In genomic region chr11:10728779-10729472, GRCh38 we compare ENCODE assay signal across 12 cellular contexts. TPM values are rescaled to one million over a fixed set of nuclear protein-coding genes. Genes with fewer than 3 reads are reported as not detected.
DNase-seq lines count a peak whose midpoint lies in the region; ATAC-seq and TF ChIP-seq lines count a peak whose summit lies in the region.
"Had no signal": no experiment of that assay in that cellular context is flagged by ENCODE, and none has a peak within 500 bp of the region (broad histone marks: within the 10 kb centered on the region; RNA-seq: fewer than 3 reads in every experiment).

No MANE protein-coding gene starts in this region.

- H3K4me3 ChIP-seq in GM23338 (peak overlapping the region; percentile 68), adipocyte (ENCODE audit: low read length) (no peak overlapping the region), iPS-18c (ENCODE audit: insufficient read depth, low read depth, low read length) (peak overlapping the region; percentile 55; the same call in 1 of the 2 replicates), skeletal muscle cell (ENCODE audit: low read depth, low read length) (peak overlapping the region; percentile 20), MM.1S (ENCODE audit: low read length) (no peak overlapping the region)
- H3K4me3 ChIP-seq: mucosa of descending colon had no signal

- H3K4me1 ChIP-seq in GM23338 (ENCODE audit: insufficient read depth) (peaks cover 6% of the 10 kb centered on the region), adipocyte (ENCODE audit: control insufficient read depth, insufficient read depth, low read length) (peaks cover 38% of the 10 kb centered on the region), MM.1S (ENCODE audit: low read length) (no peaks in the 10 kb centered on the region)

- H3K36me3 ChIP-seq in GM23338 (ENCODE audit: insufficient read depth) (no peaks in the 10 kb centered on the region), adipocyte (ENCODE audit: control insufficient read depth, insufficient read depth, low read length, severe bottlenecking) (no peaks in the 10 kb centered on the region), MM.1S (replicated peaks; ENCODE audit: insufficient read depth, low read length) (no peaks in the 10 kb centered on the region)

- peak overlapping the region; percentile 80 for H3K4me3 Mint-ChIP-seq in GM23338
- H3K4me3 Mint-ChIP-seq in activated CD4-positive, alpha-beta T cell treated with anti-CD3 and anti-CD28 coated beads, Interleukin-2, amount 10 ng/mL, durations not matched to agents 7 days and 5 days, result no peak overlapping the region
- H3K4me3 Mint-ChIP-seq: activated T-cell treated with anti-CD3 and anti-CD28 coated beads, Interleukin-2, amount 50 U/mL, for 24 hours; CD8-positive, alpha-beta T cell had no signal

- no peaks in the 10 kb centered on the region for H3K27me3 ChIP-seq in GM23338 (ENCODE audit: insufficient read depth)
- no peaks in the 10 kb centered on the region for H3K27me3 ChIP-seq in adipocyte (replicated peaks; ENCODE audit: control insufficient read depth, insufficient read depth, low read length)
- no peaks in the 10 kb centered on the region for H3K27me3 ChIP-seq in MM.1S (replicated peaks; ENCODE audit: insufficient read depth, low read length)

- no peaks in the 10 kb centered on the region for H4K20me1 ChIP-seq in GM23338 (replicated peaks; ENCODE audit: insufficient read depth)
- H4K20me1 ChIP-seq in MM.1S (ENCODE audit: insufficient read depth, low read length), result no peaks in the 10 kb centered on the region

- POLR2A ChIA-PET in activated CD4-positive, alpha-beta T cell treated with anti-CD3 and anti-CD28 coated beads, Interleukin-2, amount 10 ng/mL, durations not matched to agents 7 days and 5 days (lab: Charles Lee), result no interaction called here

- H3K9me3 ChIP-seq in adipocyte (ENCODE audit: control insufficient read depth, low read length) (peaks cover 8% of the 10 kb centered on the region), iPS-18c (ENCODE audit: control insufficient read depth, insufficient read depth, low read length) (no peaks in the 10 kb centered on the region), MM.1S (replicated peaks; ENCODE audit: insufficient read depth, low read length) (no peaks in the 10 kb centered on the region)
- H3K9me3 ChIP-seq: mucosa of descending colon had no signal

- H2AFZ ChIP-seq in GM23338 (peak overlapping the region; percentile 94), MM.1S (ENCODE audit: low read length) (no peak overlapping the region)

- H3K79me2 ChIP-seq in GM23338 (replicated peaks; ENCODE audit: insufficient read depth) (no peaks in the 10 kb centered on the region), MM.1S (ENCODE audit: low read length) (no peaks in the 10 kb centered on the region)

- no peaks in the 10 kb centered on the region for H3F3A ChIP-seq in GM23338 (replicated peaks; ENCODE audit: low read depth)
- H3F3A ChIP-seq in MM.1S (ENCODE audit: insufficient read depth, low read length), result no peaks in the 10 kb centered on the region

- no peak for TF ChIP-seq CTCF in GM23338 (conservative IDR thresholded peaks at IDR 0.05; ENCODE audit: low read depth in 2 of 2)
- no peak for TF ChIP-seq CTCF in MM.1S (IDR thresholded peaks at IDR 0.05; ENCODE audit: low read length)

- H3K36me3 Mint-ChIP-seq in GM23338 (ENCODE audit: low read depth), result no peaks in the 10 kb centered on the region; the same call in 2 of the 3 replicates
- H3K36me3 Mint-ChIP-seq in activated CD4-positive, alpha-beta T cell treated with anti-CD3 and anti-CD28 coated beads, Interleukin-2, amount 10 ng/mL, durations not matched to agents 7 days and 5 days (ENCODE audit: low read depth), result peaks cover 2% of the 10 kb centered on the region
- H3K36me3 Mint-ChIP-seq: CD8-positive, alpha-beta T cell had no signal

- peak overlapping the region; percentile 84 for H3K4me2 ChIP-seq in GM23338
- no peak overlapping the region for H3K4me2 ChIP-seq in MM.1S (ENCODE audit: low read depth, low read length)

- CTCF ChIA-PET in activated CD4-positive, alpha-beta T cell treated with anti-CD3 and anti-CD28 coated beads, Interleukin-2, amount 10 ng/mL, durations not matched to agents 7 days and 5 days (lab: Charles Lee), result interaction anchor here (1.2 kb wide), 1 partner anchor 188 kb away, joined by 3 read pairs; the partner anchor contains the start of gene RNF141

- no peak overlapping the region for H3K27ac Mint-ChIP-seq in GM23338
- H3K27ac Mint-ChIP-seq in activated CD4-positive, alpha-beta T cell treated with anti-CD3 and anti-CD28 coated beads, Interleukin-2, amount 10 ng/mL, durations not matched to agents 7 days and 5 days, result no peak overlapping the region
- H3K27ac Mint-ChIP-seq: activated T-cell treated with anti-CD3 and anti-CD28 coated beads, Interleukin-2, amount 50 U/mL, for 24 hours; CD8-positive, alpha-beta T cell had no signal

- peaks cover 11% of the 10 kb centered on the region for H3K27me3 Mint-ChIP-seq in GM23338 (ENCODE audit: insufficient read depth, low read depth, poor library complexity)
- H3K27me3 Mint-ChIP-seq in activated CD4-positive, alpha-beta T cell treated with anti-CD3 and anti-CD28 coated beads, Interleukin-2, amount 10 ng/mL, durations not matched to agents 7 days and 5 days, result peaks cover 24% of the 10 kb centered on the region

- peak; percentile 97 for ATAC-seq in GM23338
- no peak for ATAC-seq in GM19395 (IDR thresholded peaks at IDR 0.05; ENCODE audit: unreplicated experiment)
- ATAC-seq: CD8-positive, alpha-beta T cell; mucosa of descending colon had no signal

- no peaks in the 10 kb centered on the region for H3K9me2 ChIP-seq in GM23338 (ENCODE audit: insufficient read depth)
- no peaks in the 10 kb centered on the region for H3K9me2 ChIP-seq in MM.1S (replicated peaks; ENCODE audit: insufficient read depth, low read length)

- peak overlapping the region; percentile 72 for H3K9ac ChIP-seq in adipocyte (ENCODE audit: low read length)
- no peak overlapping the region for H3K9ac ChIP-seq in MM.1S (ENCODE audit: low read length)

- H3K4me1 Mint-ChIP-seq in GM23338, result peaks cover 3% of the 10 kb centered on the region
- peaks cover 17% of the 10 kb centered on the region for H3K4me1 Mint-ChIP-seq in activated CD4-positive, alpha-beta T cell treated with anti-CD3 and anti-CD28 coated beads, Interleukin-2, amount 10 ng/mL, durations not matched to agents 7 days and 5 days

- H3K9me3 Mint-ChIP-seq in GM23338, result no peaks in the 10 kb centered on the region
- no peaks in the 10 kb centered on the region for H3K9me3 Mint-ChIP-seq in activated CD4-positive, alpha-beta T cell treated with anti-CD3 and anti-CD28 coated beads, Interleukin-2, amount 10 ng/mL, durations not matched to agents 7 days and 5 days
- H3K9me3 Mint-ChIP-seq: activated T-cell treated with anti-CD3 and anti-CD28 coated beads, Interleukin-2, amount 50 U/mL, for 24 hours; CD8-positive, alpha-beta T cell had no signal

- no peak overlapping the region for H3K27ac ChIP-seq in GM23338 (ENCODE audit: low read depth)
- no peak overlapping the region for H3K27ac ChIP-seq in MM.1S (ENCODE audit: low read length)

- peak; percentile 89 for DNase-seq in GM23338 (ENCODE audit: low spot score)
- peak; percentile 67 for DNase-seq in adipocyte (ENCODE audit: low read depth)
- no peak for DNase-seq in skeletal muscle cell (ENCODE audit: low read depth)
- no peak for DNase-seq in MM.1S
- no peak for DNase-seq in activated CD4-positive, alpha-beta T cell treated with anti-CD3 and anti-CD28 coated beads, Interleukin-2, amount 10 ng/mL, durations not matched to agents 7 days and 5 days
- DNase-seq in stimulated activated CD4-positive, alpha-beta T cell treated with anti-CD3 and anti-CD28 coated beads, Interleukin-4, amount 100 ng/mL, for 24 hours, result no peak
- DNase-seq: activated T-cell treated with anti-CD3 and anti-CD28 coated beads, Interleukin-2, amount 50 U/mL, for 24 hours; CD8-positive, alpha-beta T cell; mucosa of descending colon; NCI-H1694 treated with DMSO at 0.1 percent for 48 hours had no signal

TF ChIP-seq in GM23338, 12 proteins besides CTCF, POLR2A, EP300 and RAD21 (continues in another document):
- no peak for TF ChIP-seq STAT1 (IDR thresholded peaks at IDR 0.05; ENCODE audit: unreplicated experiment)
- TF ChIP-seq, protein P1, sequence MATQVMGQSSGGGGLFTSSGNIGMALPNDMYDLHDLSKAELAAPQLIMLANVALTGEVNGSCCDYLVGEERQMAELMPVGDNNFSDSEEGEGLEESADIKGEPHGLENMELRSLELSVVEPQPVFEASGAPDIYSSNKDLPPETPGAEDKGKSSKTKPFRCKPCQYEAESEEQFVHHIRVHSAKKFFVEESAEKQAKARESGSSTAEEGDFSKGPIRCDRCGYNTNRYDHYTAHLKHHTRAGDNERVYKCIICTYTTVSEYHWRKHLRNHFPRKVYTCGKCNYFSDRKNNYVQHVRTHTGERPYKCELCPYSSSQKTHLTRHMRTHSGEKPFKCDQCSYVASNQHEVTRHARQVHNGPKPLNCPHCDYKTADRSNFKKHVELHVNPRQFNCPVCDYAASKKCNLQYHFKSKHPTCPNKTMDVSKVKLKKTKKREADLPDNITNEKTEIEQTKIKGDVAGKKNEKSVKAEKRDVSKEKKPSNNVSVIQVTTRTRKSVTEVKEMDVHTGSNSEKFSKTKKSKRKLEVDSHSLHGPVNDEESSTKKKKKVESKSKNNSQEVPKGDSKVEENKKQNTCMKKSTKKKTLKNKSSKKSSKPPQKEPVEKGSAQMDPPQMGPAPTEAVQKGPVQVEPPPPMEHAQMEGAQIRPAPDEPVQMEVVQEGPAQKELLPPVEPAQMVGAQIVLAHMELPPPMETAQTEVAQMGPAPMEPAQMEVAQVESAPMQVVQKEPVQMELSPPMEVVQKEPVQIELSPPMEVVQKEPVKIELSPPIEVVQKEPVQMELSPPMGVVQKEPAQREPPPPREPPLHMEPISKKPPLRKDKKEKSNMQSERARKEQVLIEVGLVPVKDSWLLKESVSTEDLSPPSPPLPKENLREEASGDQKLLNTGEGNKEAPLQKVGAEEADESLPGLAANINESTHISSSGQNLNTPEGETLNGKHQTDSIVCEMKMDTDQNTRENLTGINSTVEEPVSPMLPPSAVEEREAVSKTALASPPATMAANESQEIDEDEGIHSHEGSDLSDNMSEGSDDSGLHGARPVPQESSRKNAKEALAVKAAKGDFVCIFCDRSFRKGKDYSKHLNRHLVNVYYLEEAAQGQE (IDR thresholded peaks at IDR 0.05; ENCODE audit: unreplicated experiment), result no peak
- TF ChIP-seq ZNF114 (CRISPR knock-in tag; IDR thresholded peaks at IDR 0.05), result no peak
- peak; percentile 77 for TF ChIP-seq POLR2AphosphoS5 (IDR thresholded peaks at IDR 0.05; ENCODE audit: low read depth)
- TF ChIP-seq EZH2 (IDR thresholded peaks at IDR 0.05; ENCODE audit: low read depth, unreplicated experiment), result no peak

RNA-seq across cellular contexts. Expression of gene CTR9, which starts 22.1 kb away (rescaled TPM):
- total RNA-seq in GM23338 (2014; rRNA removed; shearing (Covaris generic)), result 32.7 and 33.3 TPM in 2 replicates
- 25.1 and 29.0 TPM in 2 replicates for polyA plus RNA-seq in GM23338 (2016; fragmentation: Nextera tagmentation; extraction: Ambion mirVana)
- total RNA-seq in activated CD4-positive, alpha-beta T cell treated with anti-CD3 and anti-CD28 coated beads, Interleukin-2, amount 10 ng/mL, durations not matched to agents 7 days and 5 days, result 10 to 100 TPM; 45.3 to 47.0 TPM

RNA-seq across cellular contexts. Expression of gene IRAG1, which starts 35.4 kb away (rescaled TPM):
- total RNA-seq in GM23338 (2014; rRNA removed; shearing (Covaris generic)), result 2.5 and 2.7 TPM in 2 replicates
- polyA plus RNA-seq in GM23338 (2016; fragmentation: Nextera tagmentation; extraction: Ambion mirVana), result 1.5 and 2.7 TPM in 2 replicates
- total RNA-seq in activated CD4-positive, alpha-beta T cell treated with anti-CD3 and anti-CD28 coated beads, Interleukin-2, amount 10 ng/mL, durations not matched to agents 7 days and 5 days, result not detected
- total RNA-seq: CD8-positive, alpha-beta T cell had no signal

Comparison
In these comparisons a context has a peak if more than half of its experiments do, and no peak if none do; other contexts are left out.
1. DNase-seq: peak in GM23338 (single experiment) and adipocyte (single experiment); none in skeletal muscle cell (single experiment), MM.1S (single experiment), activated CD4-positive, alpha-beta T cell treated with anti-CD3 and anti-CD28 coated beads, Interleukin-2, amount 10 ng/mL, durations not matched to agents 7 days and 5 days (single experiment) and stimulated activated CD4-positive, alpha-beta T cell treated with anti-CD3 and anti-CD28 coated beads, Interleukin-4, amount 100 ng/mL, for 24 hours (single experiment).
2. H3K4me3 ChIP-seq: peak in GM23338 (single experiment), iPS-18c (single experiment) and skeletal muscle cell (single experiment); none in adipocyte (single experiment) and MM.1S (single experiment).